Comparison of ENCODE assay signal across 22 cellular contexts in genomic region chr7:123548406-123548805, GRCh38. TPM values are rescaled to one million over a fixed set of nuclear protein-coding genes. Genes with fewer than 3 reads are reported as not detected.
"Had no signal": no experiment of that assay in that cellular context is flagged by ENCODE, and none has a peak within 500 bp of the region (broad histone marks: within the 10 kb centered on the region; RNA-seq: fewer than 3 reads in every experiment).

No MANE protein-coding gene starts in this region.

- ATAC-seq: activated CD4-positive, CD25-positive, alpha-beta regulatory T cell treated with anti-CD3 and anti-CD28 coated beads, Interleukin-2, amount 50 U/mL, for 24 hours; activated CD8-positive, alpha-beta memory T cell treated with anti-CD3 and anti-CD28 coated beads, Interleukin-2, amount 10 ng/mL, durations not matched to agents 7 days and 5 days; effector memory CD8-positive, alpha-beta T cell; gastrocnemius medialis; heart left ventricle; left colon; sciatic nerve; upper lobe of right lung had no signal

- H3K27me3 ChIP-seq: gastrocnemius medialis, heart left ventricle, spleen, stomach, testis, upper lobe of right lung had no signal

- H3K4me1 ChIP-seq: upper lobe of right lung had no signal

- H3K4me1 Mint-ChIP-seq: neural crest cell had no signal

- DNase-seq: activated CD8-positive, alpha-beta memory T cell treated with anti-CD3 and anti-CD28 coated beads, Interleukin-2, amount 10 ng/mL, durations not matched to agents 7 days and 5 days; activated gamma-delta T cell treated with Interleukin-2 at 50 U/mL for 16 hours; activated T-cell treated with anti-CD3 and anti-CD28 coated beads, Interleukin-2, amount 50 U/mL, for 48 hours; dermis blood vessel endothelial cell; effector memory CD8-positive, alpha-beta T cell; gastrocnemius medialis; heart left ventricle; left colon; midbrain; spleen; stomach; testis; upper lobe of right lung had no signal

- H3K4me3 Mint-ChIP-seq: activated CD8-positive, alpha-beta memory T cell treated with anti-CD3 and anti-CD28 coated beads, Interleukin-2, amount 10 ng/mL, durations not matched to agents 7 days and 5 days; activated naive CD8-positive, alpha-beta T cell; effector memory CD8-positive, alpha-beta T cell; neural crest cell had no signal

- H3K27ac Mint-ChIP-seq: activated CD8-positive, alpha-beta memory T cell treated with anti-CD3 and anti-CD28 coated beads, Interleukin-2, amount 10 ng/mL, durations not matched to agents 7 days and 5 days; activated naive CD8-positive, alpha-beta T cell had no signal

- H3K27me3 Mint-ChIP-seq: activated CD8-positive, alpha-beta memory T cell treated with anti-CD3 and anti-CD28 coated beads, Interleukin-2, amount 10 ng/mL, durations not matched to agents 7 days and 5 days; activated naive CD8-positive, alpha-beta T cell; effector memory CD8-positive, alpha-beta T cell had no signal

- H3K4me3 ChIP-seq: gastrocnemius medialis, heart left ventricle, lung, spleen, stomach, testis, upper lobe of right lung had no signal

- H3K27ac ChIP-seq: epithelial cell of prostate, heart left ventricle, spleen, stomach, testis, upper lobe of right lung had no signal

- H3K9me3 Mint-ChIP-seq: effector memory CD8-positive, alpha-beta T cell; neural crest cell had no signal

- H3K9me3 ChIP-seq: gastrocnemius medialis, stomach, testis, upper lobe of right lung had no signal

RNA-seq across cellular contexts. Expression of gene ASB15, which starts 53.2 kb away (rescaled TPM):
- total RNA-seq: activated CD8-positive, alpha-beta memory T cell treated with anti-CD3 and anti-CD28 coated beads, Interleukin-2, amount 10 ng/mL, durations not matched to agents 7 days and 5 days; dermis blood vessel endothelial cell; fibroblast of lung; left colon; lung; neural crest cell; osteocyte; pulmonary artery endothelial cell; sciatic nerve; spleen; stomach; upper lobe of right lung had no signal
- polyA plus RNA-seq: fibroblast of lung, lung, stomach had no signal
